17 cellular contexts compared by ENCODE assay signal in genomic region chr6:88302769-88303230, GRCh38.
A peak's percentile ranks its signal among the peaks of the same experiment; 100 is the strongest.
DNase-seq lines count a peak whose midpoint lies in the region; ATAC-seq and TF ChIP-seq lines count a peak whose summit lies in the region.
"Had no signal": no experiment of that assay in that cellular context is flagged by ENCODE, and none has a peak within 500 bp of the region (broad histone marks: within the 10 kb centered on the region; RNA-seq: fewer than 3 reads in every experiment).

No MANE protein-coding gene starts in this region.

- no peaks in the 10 kb centered on the region for H3K9me3 Mint-ChIP-seq in stimulated activated memory B cell treated with anti-CD40 and anti-IgM and Interleukin-4, amounts not matched to agents 10 μg/mL and 1 μg/mL and 100 μg/mL, for 72 hours
- no peaks in the 10 kb centered on the region for H3K9me3 Mint-ChIP-seq in activated naive CD4-positive, alpha-beta T cell treated with anti-CD3 and anti-CD28 coated beads, Interleukin-2, amount 50 U/mL, for 72 hours

- no peaks in the 10 kb centered on the region for H3K79me2 ChIP-seq in ACC112 (ENCODE audit: control insufficient read depth, insufficient read depth, low read length, unreplicated experiment)

- H2AFZ ChIP-seq in ACC112 (ENCODE audit: low read length, unreplicated experiment): peak overlapping the region; percentile 29

- H3K27me3 ChIP-seq in ACC112 (ENCODE audit: insufficient read depth, low read length): no peaks in the 10 kb centered on the region
- H3K27me3 ChIP-seq in brain microvascular endothelial cell (replicated peaks): no peaks in the 10 kb centered on the region
- H3K27me3 ChIP-seq: BE2C had no signal

- in situ Hi-C loops in brain microvascular endothelial cell (cut with HindIII; ENCODE audit: low pct_ligation_motif_present, low sequenced_read_pairs): no loop called here

- peaks cover 46% of the 10 kb centered on the region for H3K4me1 ChIP-seq in ACC112 (ENCODE audit: control insufficient read depth, insufficient read depth, low read length, unreplicated experiment)
- H3K4me1 ChIP-seq: BE2C had no signal

- no peak overlapping the region for H3K27ac Mint-ChIP-seq in stimulated activated memory B cell treated with anti-CD40 and anti-IgM and Interleukin-4, amounts not matched to agents 10 μg/mL and 1 μg/mL and 100 μg/mL, for 72 hours
- H3K27ac Mint-ChIP-seq in activated naive CD4-positive, alpha-beta T cell treated with anti-CD3 and anti-CD28 coated beads, Interleukin-2, amount 50 U/mL, for 72 hours: no peak overlapping the region
- H3K27ac Mint-ChIP-seq: CD4-positive, alpha-beta memory T cell had no signal

- 0 out of 2 replicates have a peak overlapping the region, but pooled peaks have one; percentile 1 for H3K4me3 ChIP-seq in ACC112 (ENCODE audit: low read depth, low read length)
- H3K4me3 ChIP-seq in brain microvascular endothelial cell (ENCODE audit: low read depth, low read length): no peak overlapping the region

- H3K27me3 Mint-ChIP-seq in stimulated activated memory B cell treated with anti-CD40 and anti-IgM and Interleukin-4, amounts not matched to agents 10 μg/mL and 1 μg/mL and 100 μg/mL, for 72 hours: no peaks in the 10 kb centered on the region

- no peak overlapping the region for H3K4me3 Mint-ChIP-seq in stimulated activated memory B cell treated with anti-CD40 and anti-IgM and Interleukin-4, amounts not matched to agents 10 μg/mL and 1 μg/mL and 100 μg/mL, for 72 hours
- H3K4me3 Mint-ChIP-seq: CD4-positive, alpha-beta memory T cell had no signal

- no peaks in the 10 kb centered on the region for H3K4me1 Mint-ChIP-seq in stimulated activated memory B cell treated with anti-CD40 and anti-IgM and Interleukin-4, amounts not matched to agents 10 μg/mL and 1 μg/mL and 100 μg/mL, for 72 hours
- H3K4me1 Mint-ChIP-seq: CD4-positive, alpha-beta memory T cell had no signal

- H3K36me3 Mint-ChIP-seq in stimulated activated memory B cell treated with anti-CD40 and anti-IgM and Interleukin-4, amounts not matched to agents 10 μg/mL and 1 μg/mL and 100 μg/mL, for 72 hours: no peaks in the 10 kb centered on the region
- no peaks in the 10 kb centered on the region for H3K36me3 Mint-ChIP-seq in activated naive CD4-positive, alpha-beta T cell treated with anti-CD3 and anti-CD28 coated beads, Interleukin-2, amount 50 U/mL, for 72 hours
- H3K36me3 Mint-ChIP-seq: CD4-positive, alpha-beta memory T cell had no signal

- H3K27ac ChIP-seq in ACC112 (ENCODE audit: low read depth, low read length) (peak overlapping the region; percentile 84), brain microvascular endothelial cell (peak overlapping the region; percentile 34)

- peaks cover 3% of the 10 kb centered on the region; the same call in 1 of the 2 replicates for H3K36me3 ChIP-seq in ACC112 (ENCODE audit: insufficient read depth, low read length)
- no peaks in the 10 kb centered on the region for H3K36me3 ChIP-seq in brain microvascular endothelial cell (replicated peaks)
- H3K36me3 ChIP-seq: BE2C had no signal

- TF ChIP-seq CTCF in brain microvascular endothelial cell (IDR thresholded peaks at IDR 0.05; ENCODE audit: low read depth, low read length, missing control alignments): no peak

- DNase-seq in OCI-M1 (lab: John Stamatoyannopoulos, UW) (peak; percentile 22), brain microvascular endothelial cell (no peak), kidney tubule cell (ENCODE audit: low spot score) (peak; percentile 44), SW480 (ENCODE audit: low spot score) (no peak)
- DNase-seq in activated CD4-positive, alpha-beta T cell treated with anti-CD3 and anti-CD28 coated beads, Interleukin-2, amount 50 U/mL, for 48 hours: no peak
- DNase-seq in activated naive CD4-positive, alpha-beta T cell treated with anti-CD3 and anti-CD28 coated beads, Interleukin-2, amount 50 U/mL, for 72 hours (ENCODE audit: low spot score in 2 of 2): no peak
- DNase-seq: BE2C; CD4-positive, alpha-beta memory T cell; DMS53; EL; KBM-7; NCI-H2029; NCI-H2171; NCI-H526 had no signal

- no peak for ATAC-seq in stimulated activated memory B cell treated with anti-CD40 and anti-IgM and Interleukin-4, amounts not matched to agents 10 μg/mL and 1 μg/mL and 100 μg/mL, for 72 hours
- no peak for ATAC-seq in activated naive CD4-positive, alpha-beta T cell treated with anti-CD3 and anti-CD28 coated beads, Interleukin-2, amount 50 U/mL, for 72 hours
- ATAC-seq: Right ventricle myocardium inferior had no signal

Comparison
In these comparisons a context has a peak if more than half of its experiments do, and no peak if none do; other contexts are left out.
1. DNase-seq: peak in OCI-M1 (single experiment) and kidney tubule cell (single experiment); none in brain microvascular endothelial cell (single experiment), SW480 (single experiment), activated CD4-positive, alpha-beta T cell treated with anti-CD3 and anti-CD28 coated beads, Interleukin-2, amount 50 U/mL, for 48 hours (0 of 2) and activated naive CD4-positive, alpha-beta T cell treated with anti-CD3 and anti-CD28 coated beads, Interleukin-2, amount 50 U/mL, for 72 hours (0 of 2).